16 cellular contexts compared by ENCODE assay signal in genomic region chr13:23865898-23866297, GRCh38. TPM values are rescaled to one million over a fixed set of nuclear protein-coding genes. Genes with fewer than 3 reads are reported as not detected.
"Had no signal": no experiment of that assay in that cellular context is flagged by ENCODE, and none has a peak within 500 bp of the region (broad histone marks: within the 10 kb centered on the region; RNA-seq: fewer than 3 reads in every experiment).

No MANE protein-coding gene starts in this region.

- H3K27me3 Mint-ChIP-seq: activated T-cell treated with anti-CD3 and anti-CD28 coated beads, Interleukin-2, amount 50 U/mL, for 24 hours; naive thymus-derived CD4-positive, alpha-beta T cell; stimulated activated naive CD8-positive, alpha-beta T cell treated with anti-CD3 and anti-CD28 coated beads, Interleukin-15, amount 100 ng/mL, for 72 hours had no signal

- H3K4me1 ChIP-seq: testis had no signal

- H3K27ac Mint-ChIP-seq: activated naive CD4-positive, alpha-beta T cell treated with anti-CD3 and anti-CD28 coated beads, Interleukin-2, amount 50 U/mL, for 72 hours; activated T-cell treated with anti-CD3 and anti-CD28 coated beads, Interleukin-2, amount 50 U/mL, for 24 hours; naive thymus-derived CD4-positive, alpha-beta T cell; stimulated activated naive CD8-positive, alpha-beta T cell treated with anti-CD3 and anti-CD28 coated beads, Interleukin-15, amount 100 ng/mL, for 72 hours had no signal

- ATAC-seq: activated CD4-positive, CD25-positive, alpha-beta regulatory T cell treated with anti-CD3 and anti-CD28 coated beads, Interleukin-2, amount 50 U/mL, for 24 hours; activated naive CD4-positive, alpha-beta T cell treated with anti-CD3 and anti-CD28 coated beads, Interleukin-2, amount 50 U/mL, for 72 hours; stimulated activated naive CD8-positive, alpha-beta T cell treated with anti-CD3 and anti-CD28 coated beads, Interleukin-15, amount 100 ng/mL, for 72 hours had no signal

- DNase-seq: activated CD4-positive, alpha-beta T cell treated with anti-CD3 and anti-CD28 coated beads, Interleukin-2, amount 50 U/mL, for 4 hours; activated effector memory CD4-positive, alpha-beta T cell treated with anti-CD3 and anti-CD28 coated beads, Interleukin-2, amount 50 U/mL, for 16 hours; activated T-cell treated with anti-CD3 and anti-CD28 coated beads, Interleukin-2, amount 50 U/mL, for 24 hours; cerebellar nuclear complex; hypothalamus; kidney glomerular epithelial cell; naive thymus-derived CD4-positive, alpha-beta T cell; stimulated activated CD4-positive, alpha-beta T cell treated with anti-CD3 and anti-CD28 coated beads, Interleukin-15, amount 100 ng/mL, for 24 hours; stimulated activated CD4-positive, alpha-beta T cell treated with anti-CD3 and anti-CD28 coated beads, Interleukin-4, amount 100 ng/mL, for 24 hours; stimulated activated naive CD8-positive, alpha-beta T cell treated with anti-CD3 and anti-CD28 coated beads, Interleukin-15, amount 100 ng/mL, for 72 hours; testis had no signal

- H3K9me3 ChIP-seq: testis had no signal

- H3K4me3 Mint-ChIP-seq: activated T-cell treated with anti-CD3 and anti-CD28 coated beads, Interleukin-2, amount 50 U/mL, for 24 hours; naive thymus-derived CD4-positive, alpha-beta T cell; stimulated activated naive CD8-positive, alpha-beta T cell treated with anti-CD3 and anti-CD28 coated beads, Interleukin-15, amount 100 ng/mL, for 72 hours had no signal

- H3K27me3 ChIP-seq: testis had no signal

- H3K9me3 Mint-ChIP-seq: activated naive CD4-positive, alpha-beta T cell treated with anti-CD3 and anti-CD28 coated beads, Interleukin-2, amount 50 U/mL, for 72 hours; activated T-cell treated with anti-CD3 and anti-CD28 coated beads, Interleukin-2, amount 50 U/mL, for 24 hours; naive thymus-derived CD4-positive, alpha-beta T cell; stimulated activated naive CD8-positive, alpha-beta T cell treated with anti-CD3 and anti-CD28 coated beads, Interleukin-15, amount 100 ng/mL, for 72 hours had no signal

- H3K4me1 Mint-ChIP-seq: stimulated activated naive CD8-positive, alpha-beta T cell treated with anti-CD3 and anti-CD28 coated beads, Interleukin-15, amount 100 ng/mL, for 72 hours had no signal

- H3K27ac ChIP-seq: testis had no signal

- H3K4me3 ChIP-seq: testis had no signal

- H3K36me3 Mint-ChIP-seq: activated naive CD4-positive, alpha-beta T cell treated with anti-CD3 and anti-CD28 coated beads, Interleukin-2, amount 50 U/mL, for 72 hours had no signal

RNA-seq across cellular contexts. Expression of gene C1QTNF9B, which starts 31.4 kb away (rescaled TPM):
- total RNA-seq: activated naive CD4-positive, alpha-beta T cell treated with anti-CD3 and anti-CD28 coated beads, Interleukin-2, amount 50 U/mL, for 72 hours; dermis microvascular lymphatic vessel endothelial cell; lower leg skin; naive thymus-derived CD4-positive, alpha-beta T cell; ureter had no signal
- polyA plus RNA-seq: naive thymus-derived CD4-positive, alpha-beta T cell had no signal
